Comparison of ENCODE assay signal across 8 cellular contexts in genomic region chr5:37847978-37848425, GRCh38. TPM values are rescaled to one million over a fixed set of nuclear protein-coding genes. Genes with fewer than 3 reads are reported as not detected.
A peak's percentile ranks its signal among the peaks of the same experiment; 100 is the strongest.
DNase-seq lines count a peak whose midpoint lies in the region; ATAC-seq, FAIRE-seq and TF ChIP-seq lines count a peak whose summit lies in the region.

No MANE protein-coding gene starts in this region.

- H3K9me3 ChIP-seq in keratinocyte (ENCODE audit: control insufficient read depth, low read depth, low read length) (no peaks in the 10 kb centered on the region), transverse colon (no peaks in the 10 kb centered on the region), ovary (no peaks in the 10 kb centered on the region)
- H3K9me3 ChIP-seq in effector memory CD4-positive, alpha-beta T cell (ENCODE audit: control insufficient read depth, low read length) = no peaks in the 10 kb centered on the region

- TF ChIP-seq CTCF in keratinocyte (optimal IDR thresholded peaks at IDR 0.05 in 1 of 3, IDR thresholded peaks at IDR 0.05 in 1 of 3, conservative IDR thresholded peaks at IDR 0.05 in 1 of 3; ENCODE audit: extremely low read depth in 1 of 3, insufficient read depth in 2 of 3, low read length in 3 of 3) = no peak
- TF ChIP-seq CTCF in transverse colon (IDR thresholded peaks at IDR 0.05) = no peak
- no peak for TF ChIP-seq CTCF in ovary (IDR thresholded peaks at IDR 0.05)

- no peaks in the 10 kb centered on the region for H3K79me2 ChIP-seq in keratinocyte (ENCODE audit: control insufficient read depth, insufficient read depth, low read length)

- H2AFZ ChIP-seq in keratinocyte (ENCODE audit: control insufficient read depth, low read length) = peak overlapping the region; percentile 63

- in situ Hi-C loops in transverse colon (cut with MboI; ENCODE audit: low pct_ligation_motif_present in 1 of 4, low pct_unique_long_range_greater_than_20kb in 1 of 4, low sequenced_read_pairs in 3 of 4) = loop anchor here in 3 of 4 donors (10.0 kb wide), 1 partner anchor 347 kb away; no protein-coding TSS in a partner anchor

- no peaks in the 10 kb centered on the region for H4K20me1 ChIP-seq in keratinocyte (ENCODE audit: control insufficient read depth, extremely low read depth, insufficient read depth, low read length)

- peak overlapping the region; percentile 45 for H3K27ac ChIP-seq in keratinocyte (ENCODE audit: control insufficient read depth, insufficient read depth, low read length)
- no peak overlapping the region for H3K27ac ChIP-seq in transverse colon
- no peak overlapping the region for H3K27ac ChIP-seq in effector memory CD4-positive, alpha-beta T cell (ENCODE audit: insufficient read depth, low read length, poor library complexity, severe bottlenecking)
- H3K27ac ChIP-seq in ovary = no peak overlapping the region

- FAIRE-seq in keratinocyte (lab: Jason Lieb, UNC) = peak; percentile 100

- ATAC-seq in GM18498 (IDR thresholded peaks at IDR 0.05; ENCODE audit: unreplicated experiment) (peak; percentile 97), HG03066 (IDR thresholded peaks at IDR 0.05; ENCODE audit: low read depth, unreplicated experiment) (peak; percentile 63), GM21423 (IDR thresholded peaks at IDR 0.05; ENCODE audit: unreplicated experiment) (no peak)

- TF ChIP-seq EP300 in transverse colon (IDR thresholded peaks at IDR 0.05; ENCODE audit: low read depth) (no peak), ovary (IDR thresholded peaks at IDR 0.05) (no peak)

- 50 to 51% methylated on average over 2 to 3 of the region's 3 CpGs for WGBS in transverse colon (ENCODE audit: low coverage in 1 of 2), 2 donors
- 72 to 77% (median 77%) methylated on average over 3 of the region's 3 CpGs for WGBS in ovary, 3 donors

- H3K4me2 ChIP-seq in keratinocyte (ENCODE audit: control insufficient read depth, extremely low read depth, insufficient read depth, low read depth, low read length) = peak overlapping the region; percentile 61

- no peaks in the 10 kb centered on the region for H3K27me3 ChIP-seq in keratinocyte (ENCODE audit: control insufficient read depth, extremely low read depth, insufficient read depth, low read length)
- no peaks in the 10 kb centered on the region for H3K27me3 ChIP-seq in transverse colon
- H3K27me3 ChIP-seq in effector memory CD4-positive, alpha-beta T cell (replicated peaks; ENCODE audit: control insufficient read depth, insufficient read depth, low read length, poor library complexity, severe bottlenecking) = no peaks in the 10 kb centered on the region
- H3K27me3 ChIP-seq in ovary = no peaks in the 10 kb centered on the region

- peaks cover 15% of the 10 kb centered on the region for H3K4me1 ChIP-seq in keratinocyte (ENCODE audit: control insufficient read depth, extremely low read depth, insufficient read depth, low read length)
- no peaks in the 10 kb centered on the region for H3K4me1 ChIP-seq in transverse colon
- no peaks in the 10 kb centered on the region for H3K4me1 ChIP-seq in effector memory CD4-positive, alpha-beta T cell (ENCODE audit: control insufficient read depth, insufficient read depth, low read length, poor library complexity, severe bottlenecking)
- H3K4me1 ChIP-seq in ovary (ENCODE audit: insufficient read depth) = no peaks in the 10 kb centered on the region

- H3K36me3 ChIP-seq in keratinocyte (ENCODE audit: control insufficient read depth in 2 of 2, extremely low read depth in 1 of 2, insufficient read depth in 2 of 2, low read length in 2 of 2) (no peaks in the 10 kb centered on the region), transverse colon (no peaks in the 10 kb centered on the region), ovary (no peaks in the 10 kb centered on the region)
- no peaks in the 10 kb centered on the region for H3K36me3 ChIP-seq in effector memory CD4-positive, alpha-beta T cell (ENCODE audit: control insufficient read depth, insufficient read depth, low read length)

- H3K4me3 ChIP-seq in keratinocyte (ENCODE audit: control insufficient read depth in 2 of 3, extremely low read depth in 1 of 3, insufficient read depth in 2 of 3, low read depth in 1 of 3, low read length in 3 of 3) = no peak overlapping the region
- no peak overlapping the region for H3K4me3 ChIP-seq in transverse colon
- no peak overlapping the region for H3K4me3 ChIP-seq in effector memory CD4-positive, alpha-beta T cell (ENCODE audit: insufficient read depth, low read depth, low read length, poor library complexity, severe bottlenecking)
- no peak overlapping the region for H3K4me3 ChIP-seq in ovary

- H3K9me1 ChIP-seq in keratinocyte (ENCODE audit: control insufficient read depth, extremely low read depth, insufficient read depth, low read length) = no peaks in the 10 kb centered on the region

- no peak overlapping the region for H3K9ac ChIP-seq in keratinocyte (ENCODE audit: control insufficient read depth, extremely low read depth, insufficient read depth, low read length)

- intact Hi-C loops in transverse colon (cut with DNase I; ENCODE audit: low total_unique reads) = no loop called here
- intact Hi-C loops in ovary (cut with DNase I) = no loop called here

- DNase-seq in NOMO-1 treated with dmso at 0.1 percent for 144 hours (lab: John Stamatoyannopoulos, UW; ENCODE audit: unreplicated experiment) = peak; percentile 56
- peak; percentile 52 for DNase-seq in keratinocyte (ENCODE audit: low read depth, low spot score)
- no peak for DNase-seq in transverse colon
- DNase-seq in effector memory CD4-positive, alpha-beta T cell = no peak
- DNase-seq in ovary = no peak

- dilution Hi-C loops in keratinocyte (cut with MboI; ENCODE audit: extremely low pct_ligation_motif_present, low sequenced_read_pairs) = no loop called here

- TF ChIP-seq POLR2A in transverse colon (IDR thresholded peaks at IDR 0.05) (no peak), ovary (IDR thresholded peaks at IDR 0.05) (no peak)

RNA-seq across cellular contexts. Expression of gene GDNF, which starts 8.2 kb away (rescaled TPM):
- polyA plus RNA-seq in keratinocyte = 0.95 to 3.3 TPM (median 2.4 TPM) in 3 replicates
- polyA plus RNA-seq in keratinocyte (2011; ENCODE audit: low read depth) = 1.3 TPM
- polyA plus RNA-seq in keratinocyte (2011; cell fraction: cytosol; rRNA removed) = 1.2 and 1.9 TPM in 2 replicates
- polyA plus RNA-seq in keratinocyte (2011; cell fraction: nucleus; rRNA removed) = 4.5 and 5.0 TPM in 2 replicates
- polyA plus RNA-seq in keratinocyte (2012; ENCODE audit: low replicate concordance) = 1.9 and 2.9 TPM in 2 replicates
- 0.59 to 3.0 TPM (median 2.3 TPM) in 3 replicates for polyA minus RNA-seq in keratinocyte
- 0.58 TPM for polyA minus RNA-seq in keratinocyte (2011; cell fraction: cytosol; rRNA and poly(A)+ RNA removed)
- 2.2 and 3.6 TPM in 2 replicates for polyA minus RNA-seq in keratinocyte (2011; cell fraction: nucleus; rRNA and poly(A)+ RNA removed)
- 1 to 10 TPM in 3 of 4 donors, under 1 TPM in 1; 0.80 to 2.4 (median 1.8) TPM for total RNA-seq in transverse colon
- total RNA-seq in ovary = 1 to 10 TPM in 5 of 7 donors, under 1 TPM in 2; 0.23 to 6.3 (median 2.7) TPM
- 1 to 10 TPM; 3.6 to 3.7 TPM for polyA plus RNA-seq in ovary

Comparison
In these comparisons a context has a peak if more than half of its experiments do, and no peak if none do; other contexts are left out.
1. DNase-seq: peak in NOMO-1 treated with dmso at 0.1 percent for 144 hours (single experiment) and keratinocyte (single experiment); none in transverse colon (single experiment), effector memory CD4-positive, alpha-beta T cell (0 of 3) and ovary (0 of 5).